8 cellular contexts compared by ENCODE assay signal in the genomic region with DNA sequence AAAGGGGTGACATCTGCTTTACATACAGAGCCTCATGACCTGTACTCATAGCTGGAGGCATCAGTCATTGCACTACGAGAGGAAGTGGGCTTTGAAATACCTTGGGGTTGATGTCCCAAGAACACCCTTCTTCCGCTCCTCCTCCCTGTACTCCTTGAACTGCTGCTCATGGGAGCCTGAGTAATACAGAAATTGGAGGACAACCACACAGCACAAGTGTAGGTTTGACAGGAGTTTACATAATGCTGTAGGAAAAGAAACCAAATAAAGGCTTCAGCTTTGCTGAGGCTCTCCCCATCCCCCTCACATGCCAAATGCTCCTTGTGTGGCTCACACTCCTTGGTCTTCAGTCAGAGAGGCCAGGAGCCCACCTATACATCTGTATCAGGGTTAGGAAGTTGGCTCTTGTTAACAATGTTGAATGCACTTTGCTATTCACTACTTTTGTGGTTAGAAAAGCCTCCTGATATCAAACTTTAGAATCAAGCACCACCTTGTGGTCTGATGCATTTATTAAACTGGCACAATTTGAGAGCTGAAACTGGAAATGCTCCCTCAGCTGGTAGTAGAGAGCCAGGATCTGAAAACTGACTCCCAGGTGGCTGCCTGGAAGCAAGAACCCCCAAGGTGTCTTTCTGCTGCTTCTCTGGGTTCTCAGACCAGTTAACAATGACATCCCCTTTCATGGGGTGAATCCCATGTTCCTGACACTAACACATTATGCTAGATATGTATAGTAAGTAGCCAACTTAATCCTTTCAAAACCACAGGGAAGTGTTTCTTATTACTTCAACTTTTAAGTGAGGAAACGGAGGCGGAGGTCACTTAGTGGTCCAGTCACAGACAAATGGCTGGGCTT. TPM values are rescaled to one million over a fixed set of nuclear protein-coding genes. Genes with fewer than 3 reads are reported as not detected.
DNase-seq lines count a peak whose midpoint lies in the region; ATAC-seq and TF ChIP-seq lines count a peak whose summit lies in the region.

No MANE protein-coding gene starts in this region.

- H3K4me3 ChIP-seq in Panc1 (ENCODE audit: low read depth in 2 of 2, low read length in 2 of 2) (no peak overlapping the region), prostate gland (no peak overlapping the region)

- DNase-seq in activated CD4-positive, alpha-beta T cell treated with anti-CD3 and anti-CD28 coated beads for 4 hours: peak; percentile 16 to 46
- no peak for DNase-seq in activated CD4-positive, alpha-beta T cell treated with anti-CD3 and anti-CD28 coated beads for 1 hour
- peak in 42 of 76 experiments; percentile 6 to 77 (median 46) for DNase-seq in HUDEP-2 (lab: John Stamatoyannopoulos, UW; ENCODE audit: unreplicated experiment in 76 of 76)
- DNase-seq in Panc1 (ENCODE audit: low read depth, low spot score): peak; percentile 47
- DNase-seq in head of caudate nucleus: peak in 38 of 42 donors; percentile 13 to 86 (median 50)
- peak; percentile 71 for DNase-seq in prostate gland (ENCODE audit: low spot score)

- CTCF ChIA-PET in Panc1 (lab: Charles Lee): interaction anchor here (0.6 to 1.4 kb wide), 5 partner anchors 14 to 579 kb away, joined by 3 to 5 read pairs (median 4); no protein-coding TSS in a partner anchor

- H3K4me1 Mint-ChIP-seq in activated naive CD8-positive, alpha-beta T cell (ENCODE audit: low read depth): peaks cover 38% of the 10 kb centered on the region

- 93% methylated on average over 4 of the region's 4 CpGs for WGBS in prostate gland

- POLR2A ChIA-PET in Panc1 (lab: Charles Lee): no interaction called here

- H3K9me3 ChIP-seq in Panc1 (ENCODE audit: control insufficient read depth, insufficient read depth, low read depth, low read length): no peaks in the 10 kb centered on the region
- no peaks in the 10 kb centered on the region for H3K9me3 ChIP-seq in prostate gland

- in situ Hi-C loops in Panc1 (cut with HindIII; ENCODE audit: low pct_unique_long_range_greater_than_20kb, low sequenced_read_pairs): no loop called here

- peak overlapping the region; percentile 21 for H3K4me3 Mint-ChIP-seq in activated naive CD8-positive, alpha-beta T cell

- BruUV-seq in Panc1 (replicated peaks; lab: Mats Ljungman, UMichigan): no TSS peak

- H3K27ac ChIP-seq in Panc1 (ENCODE audit: low read length) (peak overlapping the region; percentile 59; the same call in 1 of the 2 replicates), prostate gland (no peak overlapping the region)

- H3K9me3 Mint-ChIP-seq in activated naive CD8-positive, alpha-beta T cell (ENCODE audit: low read depth): no peaks in the 10 kb centered on the region

- H3K27ac Mint-ChIP-seq in activated naive CD8-positive, alpha-beta T cell: peak overlapping the region; percentile 73

- no peaks in the 10 kb centered on the region for H3K27me3 ChIP-seq in Panc1 (ENCODE audit: control insufficient read depth, insufficient read depth, low read length)
- H3K27me3 ChIP-seq in prostate gland (replicated peaks; ENCODE audit: insufficient read depth): no peaks in the 10 kb centered on the region

- H3K36me3 ChIP-seq in Panc1 (ENCODE audit: control insufficient read depth, insufficient read depth, low read length) (no peaks in the 10 kb centered on the region), prostate gland (no peaks in the 10 kb centered on the region)

- ATAC-seq in Panc1 (peak; percentile 90), HG02970 (IDR thresholded peaks at IDR 0.05; ENCODE audit: low FRiP score, unreplicated experiment) (no peak)

- TF ChIP-seq CTCF in Panc1 (IDR thresholded peaks at IDR 0.05) (peak; percentile 83), prostate gland (IDR thresholded peaks at IDR 0.05) (peak; percentile 40 to 93 (median 86))

- H3K4me1 ChIP-seq in Panc1 (ENCODE audit: control insufficient read depth, insufficient read depth, low read length): 0 out of 2 replicates have a peak, but pooled peaks cover 2% of the 10 kb centered on the region
- no peaks in the 10 kb centered on the region for H3K4me1 ChIP-seq in prostate gland (replicated peaks)

- intact Hi-C loops in Panc1 (cut with micrococcal nuclease; ENCODE audit: unreplicated experiment): loop anchor here (2.0 to 10.0 kb wide), 3 partner anchors 82 to 577 kb away; no protein-coding TSS in a partner anchor
- intact Hi-C loops in head of caudate nucleus (cut with DNase I): loop anchor here (5.0 to 10.0 kb wide), 2 partner anchors 79 to 577 kb away; no protein-coding TSS in a partner anchor
- intact Hi-C loops in prostate gland (cut with DNase I): loop anchor here (2.0 to 10.0 kb wide), 3 partner anchors 529 to 652 kb away; no protein-coding TSS in a partner anchor

- H3K27me3 Mint-ChIP-seq in activated naive CD8-positive, alpha-beta T cell: no peaks in the 10 kb centered on the region

- TF ChIP-seq POLR2A in prostate gland (IDR thresholded peaks at IDR 0.05): no peak

- H3K36me3 Mint-ChIP-seq in activated naive CD8-positive, alpha-beta T cell: no peaks in the 10 kb centered on the region

RNA-seq across cellular contexts. Expression of a gene that starts 56.2 kb away (rescaled TPM):
- 15.1 TPM for total RNA-seq in Panc1 (2021; ENCODE audit: unreplicated experiment)
- polyA plus RNA-seq in Panc1 (2012; ENCODE audit: insufficient read length): 18.0 TPM
- 10 to 100 TPM; 15.6 to 20.4 TPM for total RNA-seq in prostate gland
